In the genomic region with DNA sequence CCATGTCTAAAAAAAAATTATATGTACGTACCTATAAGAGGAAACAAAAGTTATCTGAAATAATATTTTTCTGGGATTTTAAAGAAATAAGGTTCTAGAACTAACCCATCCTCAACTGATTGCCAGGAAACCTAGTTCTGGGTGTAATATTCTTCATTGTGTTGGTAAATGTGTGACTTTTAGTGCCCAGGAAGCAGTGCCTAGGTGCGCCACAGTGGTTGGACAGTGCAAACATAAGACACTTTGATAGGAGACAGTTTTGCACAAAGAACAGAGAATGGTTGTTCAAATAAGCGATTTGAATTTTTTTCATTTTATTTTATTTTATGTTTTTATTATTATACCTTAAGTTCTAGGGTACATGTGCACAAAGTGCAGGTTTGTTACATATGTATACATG, we compare ENCODE assay signal across 8 cellular contexts. TPM values are rescaled to one million over a fixed set of nuclear protein-coding genes. Genes with fewer than 3 reads are reported as not detected.
"Had no signal": no experiment of that assay in that cellular context is flagged by ENCODE, and none has a peak within 500 bp of the region (broad histone marks: within the 10 kb centered on the region; RNA-seq: fewer than 3 reads in every experiment).

No MANE protein-coding gene starts in this region.

- ATAC-seq: HepG2, K562 had no signal

- H3K4me3 ChIP-seq: K562 had no signal

- DNase-seq: IMR-90, KBM-7, KG1 had no signal

- H3K27ac ChIP-seq: HL-60 had no signal

RNA-seq across cellular contexts. Expression of gene PTTG2, which starts 22.0 kb away (rescaled TPM):
- total RNA-seq: HepG2, HT-29, HT1080, IMR-90, K562 had no signal
